ENCODE assay signal across 17 cellular contexts in the genomic region with DNA sequence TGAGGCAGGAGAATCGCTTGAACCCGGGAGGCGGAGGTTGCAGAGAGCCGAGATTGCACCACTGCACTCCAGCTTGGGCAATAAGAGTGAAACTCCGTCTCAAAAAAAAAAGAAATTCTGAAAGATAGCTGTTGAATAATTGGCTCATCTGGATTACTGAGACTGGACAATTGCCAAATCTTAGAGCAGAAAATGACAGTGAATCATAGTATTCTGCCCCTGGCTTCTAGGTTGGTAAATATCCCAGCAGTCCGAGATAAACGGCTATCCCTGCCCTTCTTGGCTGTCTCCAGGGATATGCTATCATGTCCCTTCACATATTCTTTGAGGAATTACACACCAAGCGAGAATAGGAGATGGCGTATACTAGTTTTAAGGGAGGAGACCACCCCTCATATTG. TPM values are rescaled to one million over a fixed set of nuclear protein-coding genes. Genes with fewer than 3 reads are reported as not detected.
DNase-seq lines count a peak whose midpoint lies in the region; ATAC-seq, FAIRE-seq and TF ChIP-seq lines count a peak whose summit lies in the region.
"Had no signal": no experiment of that assay in that cellular context is flagged by ENCODE, and none has a peak within 500 bp of the region (broad histone marks: within the 10 kb centered on the region; RNA-seq: fewer than 3 reads in every experiment).

No MANE protein-coding gene starts in this region.

- 64 to 83% (median 69%) methylated on average over 9 of the region's 9 CpGs for WGBS in heart left ventricle, 4 donors

- H3K27ac ChIP-seq in lower lobe of right lung, result no peak overlapping the region
- H3K27ac ChIP-seq in effector memory CD4-positive, alpha-beta T cell (ENCODE audit: insufficient read depth, low read length, poor library complexity, severe bottlenecking), result no peak overlapping the region
- H3K27ac ChIP-seq in heart left ventricle, result no peak overlapping the region
- H3K27ac ChIP-seq: tibial artery had no signal

- TF ChIP-seq POLR2A in heart left ventricle (IDR thresholded peaks at IDR 0.05), result no peak

- intact Hi-C loops in lower lobe of right lung (cut with DNase I), result no loop called here
- intact Hi-C loops in heart left ventricle (cut with DNase I), result loop anchor here in 1 of 10 donors (5.0 kb wide), 1 partner anchor 45 kb away; a partner anchor contains a TSS

- no peaks in the 10 kb centered on the region for H3K36me3 ChIP-seq in bronchial epithelial cell (ENCODE audit: control insufficient read depth, insufficient read depth, low read length)
- no peaks in the 10 kb centered on the region for H3K36me3 ChIP-seq in lower lobe of right lung
- no peaks in the 10 kb centered on the region for H3K36me3 ChIP-seq in effector memory CD4-positive, alpha-beta T cell (ENCODE audit: control insufficient read depth, insufficient read depth, low read length)
- H3K36me3 ChIP-seq in heart left ventricle, result no peaks in the 10 kb centered on the region
- H3K36me3 ChIP-seq: tibial artery had no signal

- H3K9me3 ChIP-seq in lower lobe of right lung (no peaks in the 10 kb centered on the region), heart left ventricle (no peaks in the 10 kb centered on the region)
- H3K9me3 ChIP-seq in effector memory CD4-positive, alpha-beta T cell (ENCODE audit: control insufficient read depth, low read length), result no peaks in the 10 kb centered on the region
- H3K9me3 ChIP-seq: tibial artery had no signal

- no peak for FAIRE-seq in bronchial epithelial cell (lab: Jason Lieb, UNC)
- FAIRE-seq: GM12878 had no signal

- no peaks in the 10 kb centered on the region for H3K4me1 ChIP-seq in lower lobe of right lung
- H3K4me1 ChIP-seq in effector memory CD4-positive, alpha-beta T cell (ENCODE audit: control insufficient read depth, insufficient read depth, low read length, poor library complexity, severe bottlenecking), result no peaks in the 10 kb centered on the region
- H3K4me1 ChIP-seq in heart left ventricle, result peaks cover 0 to 8% (median 0%) of the 10 kb centered on the region in 12 donors
- H3K4me1 ChIP-seq: tibial artery had no signal

- no peaks in the 10 kb centered on the region for H3K27me3 ChIP-seq in bronchial epithelial cell (ENCODE audit: control insufficient read depth, insufficient read depth, low read length)
- no peaks in the 10 kb centered on the region for H3K27me3 ChIP-seq in lower lobe of right lung (ENCODE audit: low read depth)
- no peaks in the 10 kb centered on the region for H3K27me3 ChIP-seq in effector memory CD4-positive, alpha-beta T cell (replicated peaks; ENCODE audit: control insufficient read depth, insufficient read depth, low read length, poor library complexity, severe bottlenecking)
- peaks cover 0 to 7% (median 0%) of the 10 kb centered on the region in 9 donors for H3K27me3 ChIP-seq in heart left ventricle

- H3K4me3 ChIP-seq in bronchial epithelial cell (ENCODE audit: low read depth, low read length) (no peak overlapping the region), lower lobe of right lung (no peak overlapping the region), heart left ventricle (no peak overlapping the region)
- H3K4me3 ChIP-seq in effector memory CD4-positive, alpha-beta T cell (ENCODE audit: insufficient read depth, low read depth, low read length, poor library complexity, severe bottlenecking), result no peak overlapping the region
- H3K4me3 ChIP-seq: GM12878, GM23338, tibial artery had no signal

- DNase-seq in EL, result peak; percentile 43
- peak; percentile 54 for DNase-seq in M059J (ENCODE audit: low read depth)
- DNase-seq in bronchial epithelial cell (ENCODE audit: low read depth), result peak; percentile 79
- peak; percentile 44 for DNase-seq in kidney tubule cell (ENCODE audit: low spot score)
- no peak for DNase-seq in lower lobe of right lung
- DNase-seq in effector memory CD4-positive, alpha-beta T cell, result no peak
- no peak for DNase-seq in heart left ventricle
- DNase-seq: activated CD4-positive, alpha-beta T cell treated with anti-CD3 and anti-CD28 coated beads, Interleukin-2, amount 50 U/mL, for 1 hour; activated effector memory CD4-positive, alpha-beta T cell treated with Interleukin-2 at 50 U/mL for 16 hours; kidney glomerular epithelial cell; naive B cell; NCI-H1694; tibial artery had no signal

- TF ChIP-seq CTCF in bronchial epithelial cell (IDR thresholded peaks at IDR 0.05; ENCODE audit: insufficient read depth, low read length, severe bottlenecking) (no peak), lower lobe of right lung (IDR thresholded peaks at IDR 0.05) (no peak), heart left ventricle (IDR thresholded peaks at IDR 0.05) (no peak)

- ATAC-seq in lower lobe of right lung (no peak), heart left ventricle (no peak), HG02588 (IDR thresholded peaks at IDR 0.05; ENCODE audit: unreplicated experiment) (no peak)
- ATAC-seq: GM12878, GM23338, sciatic nerve had no signal

RNA-seq across cellular contexts. Expression of a gene that starts 35.5 kb away (rescaled TPM):
- 29.2 and 56.9 TPM in 2 replicates for total RNA-seq in M059J (2014; rRNA removed; shearing (Covaris generic))
- total RNA-seq in bronchial epithelial cell, result 12.4 and 17.6 TPM in 2 replicates
- total RNA-seq in lower lobe of right lung, result 32.0 TPM
- 10 to 100 TPM; 13.9 to 32.0 (median 24.6) TPM for total RNA-seq in heart left ventricle
- polyA plus RNA-seq in heart left ventricle, result 10 to 100 TPM; 15.2 to 24.3 TPM

RNA-seq across cellular contexts. Expression of a gene that starts 46.3 kb away (rescaled TPM):
- 70.9 and 109 TPM in 2 replicates for total RNA-seq in M059J (2014; rRNA removed; shearing (Covaris generic))
- total RNA-seq in bronchial epithelial cell, result 109 and 131 TPM in 2 replicates
- total RNA-seq in lower lobe of right lung, result 129 TPM
- 100 to 1,000 TPM in 8 of 9 donors, 10 to 100 TPM in 1; 80.5 to 154 (median 121) TPM for total RNA-seq in heart left ventricle
- polyA plus RNA-seq in heart left ventricle, result 10 to 100 TPM; 32.6 to 98.4 TPM

Comparison
In these comparisons a context has a peak if more than half of its experiments do, and no peak if none do; other contexts are left out.
1. DNase-seq: peak in EL (single experiment), M059J (single experiment), bronchial epithelial cell (single experiment) and kidney tubule cell (single experiment); none in lower lobe of right lung (single experiment), effector memory CD4-positive, alpha-beta T cell (0 of 3) and heart left ventricle (0 of 5).